ENCODE assay signal across 1 cellular context in the genomic region with DNA sequence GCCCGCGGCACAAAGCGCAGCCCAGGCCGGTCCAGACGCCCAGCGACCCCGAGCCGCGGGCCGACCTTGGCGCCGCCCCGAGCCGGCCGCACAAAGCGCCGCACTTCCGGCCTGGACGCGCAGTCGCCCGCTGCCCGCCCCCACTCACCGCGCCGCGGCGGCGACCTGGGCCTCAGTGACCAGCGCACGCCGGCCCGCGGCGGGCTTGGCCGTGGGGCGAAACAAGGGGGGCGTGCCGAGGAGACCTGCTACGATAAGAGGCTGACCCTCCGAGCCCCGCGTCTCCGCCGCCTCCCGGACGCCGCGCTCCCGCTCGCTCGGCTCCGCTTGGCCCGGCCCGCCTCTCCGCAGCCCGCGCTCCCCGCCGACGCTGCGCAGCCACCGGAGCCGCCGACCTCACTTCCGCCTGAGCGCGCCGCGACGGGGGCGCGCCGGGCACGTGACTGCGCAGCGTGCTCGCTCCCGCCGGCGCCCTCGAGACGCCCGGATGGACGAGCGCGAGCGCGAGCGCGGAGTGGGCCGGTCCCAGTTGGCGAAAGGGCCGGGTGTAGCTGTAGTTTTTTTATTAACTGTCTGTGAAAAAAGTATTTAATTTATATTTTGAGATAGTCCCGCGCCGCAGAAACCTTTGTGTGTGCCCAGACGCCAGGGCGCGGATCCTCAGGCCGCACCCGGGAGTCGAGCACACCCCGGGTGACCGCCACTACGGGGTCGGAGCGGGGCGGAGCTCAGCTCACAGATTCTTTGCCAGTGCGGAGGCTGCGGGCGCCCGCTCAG.
A peak's percentile ranks its signal among the peaks of the same experiment; 100 is the strongest.
TF ChIP-seq lines count a peak whose summit lies in the region.

A gene with protein sequence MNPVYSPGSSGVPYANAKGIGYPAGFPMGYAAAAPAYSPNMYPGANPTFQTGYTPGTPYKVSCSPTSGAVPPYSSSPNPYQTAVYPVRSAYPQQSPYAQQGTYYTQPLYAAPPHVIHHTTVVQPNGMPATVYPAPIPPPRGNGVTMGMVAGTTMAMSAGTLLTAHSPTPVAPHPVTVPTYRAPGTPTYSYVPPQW (minus strand): TSS at position 395 of the 777 bp plus-strand sequence. CDS start 10,814 bp downstream, outside the sequence.

TF ChIP-seq in K562, 482 proteins besides CTCF, POLR2A, EP300 and RAD21 (continued from another document and continues in another):
- TF ChIP-seq, protein P1, sequence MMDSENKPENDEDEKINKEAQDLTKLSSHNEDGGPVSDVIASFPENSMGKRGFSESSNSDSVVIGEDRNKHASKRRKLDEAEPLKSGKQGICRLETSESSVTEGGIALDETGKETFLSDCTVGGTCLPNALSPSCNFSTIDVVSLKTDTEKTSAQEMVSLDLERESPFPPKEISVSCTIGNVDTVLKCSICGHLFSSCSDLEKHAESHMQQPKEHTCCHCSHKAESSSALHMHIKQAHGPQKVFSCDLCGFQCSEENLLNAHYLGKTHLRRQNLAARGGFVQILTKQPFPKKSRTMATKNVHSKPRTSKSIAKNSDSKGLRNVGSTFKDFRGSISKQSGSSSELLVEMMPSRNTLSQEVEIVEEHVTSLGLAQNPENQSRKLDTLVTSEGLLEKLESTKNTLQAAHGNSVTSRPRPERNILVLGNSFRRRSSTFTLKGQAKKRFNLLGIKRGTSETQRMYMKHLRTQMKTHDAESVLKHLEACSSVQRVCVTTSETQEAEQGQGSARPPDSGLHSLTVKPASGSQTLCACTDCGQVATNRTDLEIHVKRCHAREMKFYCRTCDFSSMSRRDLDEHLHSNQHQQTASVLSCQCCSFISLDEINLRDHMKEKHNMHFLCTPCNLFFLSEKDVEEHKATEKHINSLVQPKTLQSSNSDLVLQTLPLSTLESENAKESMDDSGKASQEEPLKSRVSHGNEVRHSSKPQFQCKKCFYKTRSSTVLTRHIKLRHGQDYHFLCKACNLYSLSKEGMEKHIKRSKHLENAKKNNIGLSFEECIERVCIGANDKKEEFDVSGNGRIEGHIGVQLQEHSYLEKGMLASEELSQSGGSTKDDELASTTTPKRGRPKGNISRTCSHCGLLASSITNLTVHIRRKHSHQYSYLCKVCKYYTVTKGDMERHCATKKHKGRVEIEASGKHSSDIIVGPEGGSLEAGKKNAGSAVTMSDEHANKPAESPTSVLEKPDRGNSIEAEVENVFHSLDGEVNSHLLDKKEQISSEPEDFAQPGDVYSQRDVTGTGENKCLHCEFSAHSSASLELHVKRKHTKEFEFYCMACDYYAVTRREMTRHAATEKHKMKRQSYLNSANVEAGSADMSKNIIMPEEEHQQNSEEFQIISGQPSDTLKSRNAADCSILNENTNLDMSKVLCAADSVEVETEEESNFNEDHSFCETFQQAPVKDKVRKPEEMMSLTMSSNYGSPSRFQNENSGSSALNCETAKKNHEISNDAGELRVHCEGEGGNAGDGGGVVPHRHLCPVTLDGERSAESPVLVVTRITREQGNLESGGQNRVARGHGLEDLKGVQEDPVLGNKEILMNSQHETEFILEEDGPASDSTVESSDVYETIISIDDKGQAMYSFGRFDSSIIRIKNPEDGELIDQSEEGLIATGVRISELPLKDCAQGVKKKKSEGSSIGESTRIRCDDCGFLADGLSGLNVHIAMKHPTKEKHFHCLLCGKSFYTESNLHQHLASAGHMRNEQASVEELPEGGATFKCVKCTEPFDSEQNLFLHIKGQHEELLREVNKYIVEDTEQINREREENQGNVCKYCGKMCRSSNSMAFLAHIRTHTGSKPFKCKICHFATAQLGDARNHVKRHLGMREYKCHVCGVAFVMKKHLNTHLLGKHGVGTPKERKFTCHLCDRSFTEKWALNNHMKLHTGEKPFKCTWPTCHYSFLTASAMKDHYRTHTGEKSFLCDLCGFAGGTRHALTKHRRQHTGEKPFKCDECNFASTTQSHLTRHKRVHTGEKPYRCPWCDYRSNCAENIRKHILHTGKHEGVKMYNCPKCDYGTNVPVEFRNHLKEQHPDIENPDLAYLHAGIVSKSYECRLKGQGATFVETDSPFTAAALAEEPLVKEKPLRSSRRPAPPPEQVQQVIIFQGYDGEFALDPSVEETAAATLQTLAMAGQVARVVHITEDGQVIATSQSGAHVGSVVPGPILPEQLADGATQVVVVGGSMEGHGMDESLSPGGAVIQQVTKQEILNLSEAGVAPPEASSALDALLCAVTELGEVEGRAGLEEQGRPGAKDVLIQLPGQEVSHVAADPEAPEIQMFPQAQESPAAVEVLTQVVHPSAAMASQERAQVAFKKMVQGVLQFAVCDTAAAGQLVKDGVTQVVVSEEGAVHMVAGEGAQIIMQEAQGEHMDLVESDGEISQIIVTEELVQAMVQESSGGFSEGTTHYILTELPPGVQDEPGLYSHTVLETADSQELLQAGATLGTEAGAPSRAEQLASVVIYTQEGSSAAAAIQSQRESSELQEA (IDR thresholded peaks at IDR 0.05; ENCODE audit: low read depth), result peak; percentile 57; the same call in 1 of the 2 replicates
- TF ChIP-seq, protein P2, sequence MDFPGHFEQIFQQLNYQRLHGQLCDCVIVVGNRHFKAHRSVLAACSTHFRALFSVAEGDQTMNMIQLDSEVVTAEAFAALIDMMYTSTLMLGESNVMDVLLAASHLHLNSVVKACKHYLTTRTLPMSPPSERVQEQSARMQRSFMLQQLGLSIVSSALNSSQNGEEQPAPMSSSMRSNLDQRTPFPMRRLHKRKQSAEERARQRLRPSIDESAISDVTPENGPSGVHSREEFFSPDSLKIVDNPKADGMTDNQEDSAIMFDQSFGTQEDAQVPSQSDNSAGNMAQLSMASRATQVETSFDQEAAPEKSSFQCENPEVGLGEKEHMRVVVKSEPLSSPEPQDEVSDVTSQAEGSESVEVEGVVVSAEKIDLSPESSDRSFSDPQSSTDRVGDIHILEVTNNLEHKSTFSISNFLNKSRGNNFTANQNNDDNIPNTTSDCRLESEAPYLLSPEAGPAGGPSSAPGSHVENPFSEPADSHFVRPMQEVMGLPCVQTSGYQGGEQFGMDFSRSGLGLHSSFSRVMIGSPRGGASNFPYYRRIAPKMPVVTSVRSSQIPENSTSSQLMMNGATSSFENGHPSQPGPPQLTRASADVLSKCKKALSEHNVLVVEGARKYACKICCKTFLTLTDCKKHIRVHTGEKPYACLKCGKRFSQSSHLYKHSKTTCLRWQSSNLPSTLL (IDR thresholded peaks at IDR 0.05), result no peak
- TF ChIP-seq ZKSCAN8 (CRISPR knock-in tag; IDR thresholded peaks at IDR 0.05) (no peak), NR3C1 (CRISPR knock-in tag; IDR thresholded peaks at IDR 0.05) (no peak), HDAC2 (IDR thresholded peaks at IDR 0.05) (no peak), NFYB (IDR thresholded peaks at IDR 0.05; ENCODE audit: extremely low read depth, insufficient read length) (no peak), RFX7 (CRISPR knock-in tag; IDR thresholded peaks at IDR 0.05) (no peak), ZNF785 (CRISPR knock-in tag; IDR thresholded peaks at IDR 0.05) (no peak), ARHGAP35 (IDR thresholded peaks at IDR 0.05; ENCODE audit: partially characterized antibody) (no peak), ZC3H11A (IDR thresholded peaks at IDR 0.05; ENCODE audit: low read depth, low read length) (no peak), RBM22 (IDR thresholded peaks at IDR 0.05; ENCODE audit: low read depth, low read length, poor library complexity, severe bottlenecking) (no peak), LARP7 (IDR thresholded peaks at IDR 0.05) (no peak), ZNF717 (CRISPR knock-in tag; IDR thresholded peaks at IDR 0.05) (no peak), MCM7 (IDR thresholded peaks at IDR 0.05) (no peak), SRF (CRISPR knock-in tag; IDR thresholded peaks at IDR 0.05) (0 out of 4 replicates have a peak, but pooled peaks of 1 of the 2 experiments have one; percentile 23), MYBL2 (IDR thresholded peaks at IDR 0.05; ENCODE audit: low read depth) (no peak), MYBL2 (CRISPR knock-in tag; IDR thresholded peaks at IDR 0.05; ENCODE audit: borderline replicate concordance) (no peak), ZBED1 (IDR thresholded peaks at IDR 0.05) (no peak), KAT7 (CRISPR knock-in tag; IDR thresholded peaks at IDR 0.05; ENCODE audit: borderline replicate concordance) (no peak), KLF6 (CRISPR knock-in tag; IDR thresholded peaks at IDR 0.05; ENCODE audit: borderline replicate concordance) (no peak), KDM2B (CRISPR knock-in tag; IDR thresholded peaks at IDR 0.05) (no peak), ZKSCAN1 (IDR thresholded peaks at IDR 0.05; ENCODE audit: low read depth, low read length) (no peak), DDX20 (tag; IDR thresholded peaks at IDR 0.05; ENCODE audit: low read depth) (no peak), RAD51 (IDR thresholded peaks at IDR 0.05; ENCODE audit: borderline replicate concordance, low read depth) (peak; percentile 27; the same call in 1 of the 2 replicates), ZNF583 (CRISPR knock-in tag; IDR thresholded peaks at IDR 0.05) (no peak), ASH1L (IDR thresholded peaks at IDR 0.05; ENCODE audit: borderline replicate concordance, low read depth, partially characterized antibody) (no peak), BRD9 (IDR thresholded peaks at IDR 0.05; ENCODE audit: low read depth, partially characterized antibody) (no peak), SIX5 (IDR thresholded peaks at IDR 0.05; ENCODE audit: borderline replicate concordance in 1 of 2, insufficient read depth in 1 of 2, low read depth in 1 of 2, low read length in 2 of 2) (no peak), CAMTA2 (CRISPR knock-in tag; conservative IDR thresholded peaks at IDR 0.05) (no peak), ZSCAN32 (CRISPR knock-in tag; IDR thresholded peaks at IDR 0.05) (no peak), TCF7L2 (IDR thresholded peaks at IDR 0.05; ENCODE audit: low read depth, low read length) (no peak), U2AF1 (optimal IDR thresholded peaks at IDR 0.05; ENCODE audit: low read depth, low read length) (no peak), TGIF2 (CRISPR knock-in tag; IDR thresholded peaks at IDR 0.05) (no peak), ZNF133 (CRISPR knock-in tag; IDR thresholded peaks at IDR 0.05) (no peak), ZNF24 (IDR thresholded peaks at IDR 0.05) (peak; percentile 41), SMARCC2 (IDR thresholded peaks at IDR 0.05; ENCODE audit: low read depth) (no peak), ZKSCAN3 (CRISPR knock-in tag; IDR thresholded peaks at IDR 0.05) (no peak), EZH2 (IDR thresholded peaks at IDR 0.05; ENCODE audit: borderline replicate concordance, low read depth, low read length) (no peak)
- TF ChIP-seq, protein P3, sequence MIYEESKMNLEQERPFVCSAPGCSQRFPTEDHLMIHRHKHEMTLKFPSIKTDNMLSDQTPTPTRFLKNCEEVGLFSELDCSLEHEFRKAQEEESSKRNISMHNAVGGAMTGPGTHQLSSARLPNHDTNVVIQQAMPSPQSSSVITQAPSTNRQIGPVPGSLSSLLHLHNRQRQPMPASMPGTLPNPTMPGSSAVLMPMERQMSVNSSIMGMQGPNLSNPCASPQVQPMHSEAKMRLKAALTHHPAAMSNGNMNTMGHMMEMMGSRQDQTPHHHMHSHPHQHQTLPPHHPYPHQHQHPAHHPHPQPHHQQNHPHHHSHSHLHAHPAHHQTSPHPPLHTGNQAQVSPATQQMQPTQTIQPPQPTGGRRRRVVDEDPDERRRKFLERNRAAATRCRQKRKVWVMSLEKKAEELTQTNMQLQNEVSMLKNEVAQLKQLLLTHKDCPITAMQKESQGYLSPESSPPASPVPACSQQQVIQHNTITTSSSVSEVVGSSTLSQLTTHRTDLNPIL (CRISPR knock-in tag; IDR thresholded peaks at IDR 0.05), result no peak
- TF ChIP-seq, protein P4, sequence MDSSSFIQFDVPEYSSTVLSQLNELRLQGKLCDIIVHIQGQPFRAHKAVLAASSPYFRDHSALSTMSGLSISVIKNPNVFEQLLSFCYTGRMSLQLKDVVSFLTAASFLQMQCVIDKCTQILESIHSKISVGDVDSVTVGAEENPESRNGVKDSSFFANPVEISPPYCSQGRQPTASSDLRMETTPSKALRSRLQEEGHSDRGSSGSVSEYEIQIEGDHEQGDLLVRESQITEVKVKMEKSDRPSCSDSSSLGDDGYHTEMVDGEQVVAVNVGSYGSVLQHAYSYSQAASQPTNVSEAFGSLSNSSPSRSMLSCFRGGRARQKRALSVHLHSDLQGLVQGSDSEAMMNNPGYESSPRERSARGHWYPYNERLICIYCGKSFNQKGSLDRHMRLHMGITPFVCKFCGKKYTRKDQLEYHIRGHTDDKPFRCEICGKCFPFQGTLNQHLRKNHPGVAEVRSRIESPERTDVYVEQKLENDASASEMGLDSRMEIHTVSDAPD (CRISPR knock-in tag; IDR thresholded peaks at IDR 0.05), result no peak
- TF ChIP-seq, protein P5, sequence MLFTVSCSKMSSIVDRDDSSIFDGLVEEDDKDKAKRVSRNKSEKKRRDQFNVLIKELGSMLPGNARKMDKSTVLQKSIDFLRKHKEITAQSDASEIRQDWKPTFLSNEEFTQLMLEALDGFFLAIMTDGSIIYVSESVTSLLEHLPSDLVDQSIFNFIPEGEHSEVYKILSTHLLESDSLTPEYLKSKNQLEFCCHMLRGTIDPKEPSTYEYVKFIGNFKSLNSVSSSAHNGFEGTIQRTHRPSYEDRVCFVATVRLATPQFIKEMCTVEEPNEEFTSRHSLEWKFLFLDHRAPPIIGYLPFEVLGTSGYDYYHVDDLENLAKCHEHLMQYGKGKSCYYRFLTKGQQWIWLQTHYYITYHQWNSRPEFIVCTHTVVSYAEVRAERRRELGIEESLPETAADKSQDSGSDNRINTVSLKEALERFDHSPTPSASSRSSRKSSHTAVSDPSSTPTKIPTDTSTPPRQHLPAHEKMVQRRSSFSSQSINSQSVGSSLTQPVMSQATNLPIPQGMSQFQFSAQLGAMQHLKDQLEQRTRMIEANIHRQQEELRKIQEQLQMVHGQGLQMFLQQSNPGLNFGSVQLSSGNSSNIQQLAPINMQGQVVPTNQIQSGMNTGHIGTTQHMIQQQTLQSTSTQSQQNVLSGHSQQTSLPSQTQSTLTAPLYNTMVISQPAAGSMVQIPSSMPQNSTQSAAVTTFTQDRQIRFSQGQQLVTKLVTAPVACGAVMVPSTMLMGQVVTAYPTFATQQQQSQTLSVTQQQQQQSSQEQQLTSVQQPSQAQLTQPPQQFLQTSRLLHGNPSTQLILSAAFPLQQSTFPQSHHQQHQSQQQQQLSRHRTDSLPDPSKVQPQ (CRISPR knock-in tag; IDR thresholded peaks at IDR 0.05; ENCODE audit: borderline replicate concordance), result no peak
- TF ChIP-seq, protein P6, sequence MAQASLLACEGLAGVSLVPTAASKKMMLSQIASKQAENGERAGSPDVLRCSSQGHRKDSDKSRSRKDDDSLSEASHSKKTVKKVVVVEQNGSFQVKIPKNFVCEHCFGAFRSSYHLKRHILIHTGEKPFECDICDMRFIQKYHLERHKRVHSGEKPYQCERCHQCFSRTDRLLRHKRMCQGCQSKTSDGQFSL (CRISPR knock-in tag; IDR thresholded peaks at IDR 0.05), result no peak
- TF ChIP-seq, protein P6 (tag; IDR thresholded peaks at IDR 0.05), result no peak
- TF ChIP-seq, protein P7, sequence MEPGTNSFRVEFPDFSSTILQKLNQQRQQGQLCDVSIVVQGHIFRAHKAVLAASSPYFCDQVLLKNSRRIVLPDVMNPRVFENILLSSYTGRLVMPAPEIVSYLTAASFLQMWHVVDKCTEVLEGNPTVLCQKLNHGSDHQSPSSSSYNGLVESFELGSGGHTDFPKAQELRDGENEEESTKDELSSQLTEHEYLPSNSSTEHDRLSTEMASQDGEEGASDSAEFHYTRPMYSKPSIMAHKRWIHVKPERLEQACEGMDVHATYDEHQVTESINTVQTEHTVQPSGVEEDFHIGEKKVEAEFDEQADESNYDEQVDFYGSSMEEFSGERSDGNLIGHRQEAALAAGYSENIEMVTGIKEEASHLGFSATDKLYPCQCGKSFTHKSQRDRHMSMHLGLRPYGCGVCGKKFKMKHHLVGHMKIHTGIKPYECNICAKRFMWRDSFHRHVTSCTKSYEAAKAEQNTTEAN (CRISPR knock-in tag; IDR thresholded peaks at IDR 0.05), result no peak
- TF ChIP-seq, protein P8, sequence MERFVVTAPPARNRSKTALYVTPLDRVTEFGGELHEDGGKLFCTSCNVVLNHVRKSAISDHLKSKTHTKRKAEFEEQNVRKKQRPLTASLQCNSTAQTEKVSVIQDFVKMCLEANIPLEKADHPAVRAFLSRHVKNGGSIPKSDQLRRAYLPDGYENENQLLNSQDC (CRISPR knock-in tag; IDR thresholded peaks at IDR 0.05), result no peak
